In the genomic region with DNA sequence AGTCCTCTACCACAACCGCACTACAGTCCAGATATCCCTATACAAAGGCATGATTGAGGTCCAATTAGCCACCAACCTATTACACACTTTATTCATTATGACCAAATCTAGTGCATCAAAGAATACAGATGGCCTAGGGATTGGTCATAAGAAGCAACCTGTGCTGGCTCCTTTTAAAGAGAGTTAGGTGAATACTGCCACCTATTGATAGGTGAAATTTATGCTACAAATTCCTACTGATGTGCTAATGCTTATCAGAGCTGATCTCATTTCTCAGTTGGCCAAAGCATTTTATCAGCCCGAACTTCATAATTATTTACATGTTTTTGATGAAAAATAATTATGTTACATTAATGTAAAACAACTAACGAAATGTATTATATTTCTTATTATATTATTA, we compare ENCODE assay signal across 8 cellular contexts.
DNase-seq lines count a peak whose midpoint lies in the region; ATAC-seq and TF ChIP-seq lines count a peak whose summit lies in the region.

No MANE protein-coding gene starts in this region.

- peaks cover 12% of the 10 kb centered on the region for H3K27me3 Mint-ChIP-seq in MCF 10A (ENCODE audit: insufficient read depth, unreplicated experiment)

- H3K36me3 ChIP-seq in right lobe of liver (no peaks in the 10 kb centered on the region), vagina (no peaks in the 10 kb centered on the region)

- no peak for TF ChIP-seq POLR2A in right lobe of liver (IDR thresholded peaks at IDR 0.05)
- no peak for TF ChIP-seq POLR2A in vagina (IDR thresholded peaks at IDR 0.05)

- BruUV-seq in MCF 10A (replicated peaks; lab: Mats Ljungman, UMichigan): no TSS peak

- POLR2A ChIA-PET in MCF 10A (lab: Yijun Ruan, JAX): interaction anchor here (0.6 kb wide), 1 partner anchor 196 kb away, joined by 3 read pairs; no protein-coding TSS in a partner anchor

- no peak overlapping the region for H3K4me3 ChIP-seq in right lobe of liver
- no peak overlapping the region for H3K4me3 ChIP-seq in vagina

- H3K9me3 ChIP-seq in right lobe of liver (no peaks in the 10 kb centered on the region), vagina (no peaks in the 10 kb centered on the region)

- no peaks in the 10 kb centered on the region for H3K4me1 ChIP-seq in right lobe of liver
- no peaks in the 10 kb centered on the region for H3K4me1 ChIP-seq in vagina

- intact Hi-C loops in MCF 10A (cut with micrococcal nuclease) (loop anchor here (1.0 to 5.0 kb wide), 4 partner anchors 159 to 793 kb away; no protein-coding TSS in a partner anchor), right lobe of liver (cut with DNase I) (no loop called here), vagina (cut with DNase I) (no loop called here)

- H3K27ac ChIP-seq in right lobe of liver (no peak overlapping the region), vagina (no peak overlapping the region)

- no peaks in the 10 kb centered on the region for H3K9me3 Mint-ChIP-seq in MCF 10A (ENCODE audit: unreplicated experiment)

- no peaks in the 10 kb centered on the region for H3K4me1 Mint-ChIP-seq in MCF 10A (ENCODE audit: insufficient read depth, unreplicated experiment)

- no peak overlapping the region for H3K4me3 Mint-ChIP-seq in MCF 10A (ENCODE audit: unreplicated experiment)

- TF ChIP-seq CTCF in GM10266 (IDR thresholded peaks at IDR 0.05; ENCODE audit: control insufficient read depth, insufficient read depth, low read depth, missing control alignments) (peak; percentile 49), MCF 10A (IDR thresholded peaks at IDR 0.05; ENCODE audit: unreplicated experiment) (peak; percentile 55), right lobe of liver (IDR thresholded peaks at IDR 0.05) (peak; percentile 62 to 71 (median 67)), vagina (IDR thresholded peaks at IDR 0.05) (peak in 1 of 3 experiments; percentile 27)

- no peaks in the 10 kb centered on the region for H3K36me3 Mint-ChIP-seq in MCF 10A (ENCODE audit: insufficient read depth, unreplicated experiment)

- WGBS in right lobe of liver (ENCODE audit: insufficient coverage, low coverage, low lambda C conversion rate, missing lambda C conversion rate): 32% methylated on average over 3 of the region's 3 CpGs

- DNase-seq in GM10266 (ENCODE audit: extremely low spot score) (peak; percentile 28), NCI-H524 (lab: John Stamatoyannopoulos, UW) (peak; percentile 23 to 90), MCF 10A (ENCODE audit: unreplicated experiment) (peak; percentile 68), right lobe of liver (no peak), NCI-H128 (lab: John Stamatoyannopoulos, UW; ENCODE audit: unreplicated experiment) (no peak), vagina (ENCODE audit: extremely low spot score in 2 of 2) (no peak)
- DNase-seq in activated CD8-positive, alpha-beta memory T cell treated with anti-CD3 and anti-CD28 coated beads, Interleukin-2, amount 50 U/mL, for 48 hours: no peak

- H3K27me3 ChIP-seq in right lobe of liver: no peaks in the 10 kb centered on the region
- H3K27me3 ChIP-seq in vagina: no peaks in the 10 kb centered on the region

- CTCF ChIA-PET in MCF 10A (lab: Yijun Ruan, JAX): interaction anchor here (0.6 to 6.5 kb wide), 38 partner anchors 9 to 793 kb away, joined by 3 to 73 read pairs (median 3); no protein-coding TSS in a partner anchor

- no peak overlapping the region for H3K27ac Mint-ChIP-seq in MCF 10A (ENCODE audit: low read depth, unreplicated experiment)

- ATAC-seq in HG03095 (IDR thresholded peaks at IDR 0.05; ENCODE audit: unreplicated experiment): peak; percentile 55
- ATAC-seq in right lobe of liver: peak; percentile 78 to 94 (median 87)

Comparison
In these comparisons a context has a peak if more than half of its experiments do, and no peak if none do; other contexts are left out.
1. DNase-seq: peak in GM10266 (single experiment), NCI-H524 (2 of 2) and MCF 10A (single experiment); none in right lobe of liver (0 of 3), NCI-H128 (single experiment), activated CD8-positive, alpha-beta memory T cell treated with anti-CD3 and anti-CD28 coated beads, Interleukin-2, amount 50 U/mL, for 48 hours (single experiment) and vagina (0 of 2).